ENCODE assay signal across 14 cellular contexts in the genomic region with DNA sequence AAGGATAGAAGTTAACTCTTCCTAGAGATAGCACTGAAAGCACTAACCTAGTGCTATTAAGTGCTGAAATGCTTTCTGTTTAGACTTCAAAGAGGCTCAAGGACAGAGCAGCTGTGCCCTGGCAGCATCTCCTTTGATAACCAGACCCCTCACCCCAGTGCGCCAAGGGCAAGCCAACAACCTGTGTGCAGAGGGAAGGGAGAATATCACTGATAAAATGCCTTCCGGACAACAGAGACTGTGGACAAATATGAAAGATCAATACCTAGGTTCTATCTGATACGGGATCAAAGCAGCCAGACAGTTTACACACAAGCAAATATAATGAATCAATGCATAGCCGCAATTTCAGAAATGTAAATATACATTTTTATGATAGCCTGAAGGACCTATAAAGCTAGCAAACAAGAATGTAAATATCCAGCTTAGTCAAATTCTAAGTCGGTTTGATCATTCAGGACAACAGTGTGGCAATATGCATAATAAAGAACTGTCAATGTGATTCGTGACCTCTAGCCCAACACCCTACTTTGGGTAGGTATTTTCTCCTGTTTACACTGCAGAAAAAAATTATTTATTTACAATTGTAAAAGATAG.
"Had no signal": no experiment of that assay in that cellular context is flagged by ENCODE, and none has a peak within 500 bp of the region (broad histone marks: within the 10 kb centered on the region; RNA-seq: fewer than 3 reads in every experiment).

No MANE protein-coding gene starts in this region.

- H3K36me3 ChIP-seq: ascending aorta, spleen had no signal

- H3K4me1 ChIP-seq: ascending aorta, spleen had no signal

- ATAC-seq: activated naive CD8-positive, alpha-beta T cell treated with anti-CD3 and anti-CD28 coated beads, Interleukin-2, amount 50 U/mL, for 24 hours; esophagus mucosa; natural killer cell; stimulated activated naive B cell treated with anti-CD40 and anti-IgM and Interleukin-4, amounts not matched to agents 10 μg/mL and 1 μg/mL and 100 μg/mL, for 72 hours had no signal

- H3K27me3 ChIP-seq: ascending aorta had no signal

- H3K27ac ChIP-seq: ascending aorta, dorsolateral prefrontal cortex, spleen had no signal

- H3K9me3 ChIP-seq: ascending aorta, spleen had no signal

- FAIRE-seq: bronchial epithelial cell, endometrium had no signal

- H3K4me3 ChIP-seq: ascending aorta, dorsolateral prefrontal cortex, spleen had no signal

- DNase-seq: activated CD4-positive, alpha-beta T cell treated with anti-CD3 and anti-CD28 coated beads for 48 hours; activated naive CD4-positive, alpha-beta T cell treated with Interleukin-2 at 50 U/mL for 16 hours; activated naive CD8-positive, alpha-beta T cell treated with anti-CD3 and anti-CD28 coated beads, Interleukin-2, amount 50 U/mL, for 24 hours; dorsolateral prefrontal cortex; mammary epithelial cell; natural killer cell; nucleus accumbens; spleen; stimulated activated CD4-positive, alpha-beta T cell treated with anti-CD3 and anti-CD28 coated beads, Interleukin-1b, Interleukin-23, amount 100 ng/mL, for 48 hours; stimulated activated naive B cell treated with anti-CD40 and anti-IgM and Interleukin-4, amounts not matched to agents 10 μg/mL and 1 μg/mL and 100 μg/mL, for 72 hours had no signal
